Comparison of ENCODE assay signal across 25 cellular contexts in the genomic region with DNA sequence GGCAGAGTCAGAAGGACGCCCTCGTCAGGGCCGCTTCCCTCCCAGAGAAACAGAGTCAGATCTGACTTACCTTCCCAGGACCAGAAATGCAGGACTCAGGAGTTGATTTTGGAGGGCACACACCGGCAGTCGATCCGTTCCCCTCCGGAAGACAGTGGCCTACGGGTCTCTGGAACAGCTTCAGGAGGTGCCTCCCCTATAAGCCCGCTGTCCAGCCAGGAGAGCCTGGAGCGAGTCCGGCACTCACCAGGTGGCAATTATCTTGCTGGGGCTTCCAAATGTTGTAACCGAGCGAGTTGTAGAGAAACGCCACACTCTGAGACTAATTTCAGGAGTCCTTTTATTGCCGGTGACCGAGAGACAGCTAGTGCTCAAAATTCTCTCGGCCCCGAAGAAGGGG.
A peak's percentile ranks its signal among the peaks of the same experiment; 100 is the strongest.
DNase-seq lines count a peak whose midpoint lies in the region; ATAC-seq, FAIRE-seq and TF ChIP-seq lines count a peak whose summit lies in the region.
"Had no signal": no experiment of that assay in that cellular context is flagged by ENCODE, and none has a peak within 500 bp of the region (broad histone marks: within the 10 kb centered on the region; RNA-seq: fewer than 3 reads in every experiment).

No MANE protein-coding gene starts in this region.

- H2BK120ac ChIP-seq in H1 (replicated peaks; ENCODE audit: low read depth, low read length), result no peak overlapping the region

- H2BK5ac ChIP-seq in H1 (ENCODE audit: low read depth, low read length), result no peak overlapping the region

- peak overlapping the region; percentile 31; the same call in 1 of the 2 replicates for H2AFZ ChIP-seq in H1 (ENCODE audit: low read length)

- H3K79me1 ChIP-seq in H1 (ENCODE audit: low read depth, low read length), result no peaks in the 10 kb centered on the region

- peak overlapping the region; percentile 80; the same call in 1 of the 2 replicates for H2BK20ac ChIP-seq in H1 (ENCODE audit: low read length)

- H2BK12ac ChIP-seq in H1 (ENCODE audit: low read depth, low read length), result no peak overlapping the region

- H3K4me3 ChIP-seq in right atrium auricular region, result no peak overlapping the region
- no peak overlapping the region for H3K4me3 ChIP-seq in H1 (ENCODE audit: extremely low read depth in 1 of 4, insufficient read depth in 2 of 4, low read depth in 3 of 4, low read length in 4 of 4)
- H3K4me3 ChIP-seq in body of pancreas, result no peak overlapping the region
- H3K4me3 ChIP-seq: SJSA1 had no signal

- no peak for FAIRE-seq in H1 (lab: Jason Lieb, UNC)
- FAIRE-seq: H54, HTR-8/SVneo had no signal

- H3K4me1 Mint-ChIP-seq in mesothelial cell of epicardium, result peaks cover 39% of the 10 kb centered on the region
- H3K4me1 Mint-ChIP-seq: CD8-positive, alpha-beta memory T cell had no signal

- no peaks in the 10 kb centered on the region for H3K36me3 Mint-ChIP-seq in mesothelial cell of epicardium
- H3K36me3 Mint-ChIP-seq: CD8-positive, alpha-beta memory T cell had no signal

- no peaks in the 10 kb centered on the region for H3K79me2 ChIP-seq in H1 (ENCODE audit: control insufficient read depth in 1 of 2, insufficient read depth in 2 of 2, low read length in 2 of 2)

- H3K4me2 ChIP-seq in H1 (ENCODE audit: insufficient read depth in 1 of 2, low read depth in 2 of 2, low read length in 2 of 2), result no peak overlapping the region

- H3K27ac Mint-ChIP-seq in mesothelial cell of epicardium, result peak overlapping the region; percentile 94
- H3K27ac Mint-ChIP-seq: CD8-positive, alpha-beta memory T cell; HFFc6 had no signal

- no peak overlapping the region for H3K27ac ChIP-seq in right atrium auricular region
- no peak overlapping the region for H3K27ac ChIP-seq in H1 (ENCODE audit: low read depth, low read length)
- peak overlapping the region in 1 of 4 donors; percentile 12 for H3K27ac ChIP-seq in body of pancreas
- H3K27ac ChIP-seq: HL-60, SJSA1 had no signal

- H4K91ac ChIP-seq in H1 (replicated peaks; ENCODE audit: insufficient read length, low read length), result no peak overlapping the region

- H3K4me3 Mint-ChIP-seq in mesothelial cell of epicardium, result peak overlapping the region; percentile 54
- H3K4me3 Mint-ChIP-seq: CD8-positive, alpha-beta memory T cell; HFFc6 had no signal

- TF ChIP-seq CTCF in right atrium auricular region (IDR thresholded peaks at IDR 0.05), result no peak
- no peak for TF ChIP-seq CTCF in H1 (IDR thresholded peaks at IDR 0.05; ENCODE audit: control extremely low read depth in 1 of 3, insufficient read depth in 1 of 3, low read depth in 1 of 3, low read length in 3 of 3)
- no peak for TF ChIP-seq CTCF in mesothelial cell of epicardium (IDR thresholded peaks at IDR 0.05; ENCODE audit: unreplicated experiment)
- no peak for TF ChIP-seq CTCF in body of pancreas (IDR thresholded peaks at IDR 0.05)

- no peak for TF ChIP-seq RAD21 in H1 (IDR thresholded peaks at IDR 0.05 in 1 of 2, conservative IDR thresholded peaks at IDR 0.05 in 1 of 2; ENCODE audit: low read depth in 2 of 2, low read length in 2 of 2)

- H3K27me3 ChIP-seq in right atrium auricular region (no peaks in the 10 kb centered on the region), H1 (replicated peaks in 1 of 4; ENCODE audit: control insufficient read depth in 3 of 4, extremely low read depth in 1 of 4, insufficient read depth in 3 of 4, low read length in 3 of 4) (no peaks in the 10 kb centered on the region), body of pancreas (no peaks in the 10 kb centered on the region)
- H3K27me3 ChIP-seq: SJSA1 had no signal

- no peak overlapping the region for H4K5ac ChIP-seq in H1 (ENCODE audit: insufficient read length, low read depth, low read length)

- 98% methylated on average over 18 of the region's 18 CpGs; no CpG with 5 or more reads in 1 of the 2 experiments for WGBS in H1 (ENCODE audit: extremely low coverage in 1 of 2, insufficient coverage in 1 of 2, insufficient read length in 1 of 2, insufficient replicate concordance in 2 of 2, low coverage in 1 of 2, low lambda C conversion rate in 2 of 2, missing lambda C conversion rate in 1 of 2), 2 experiments
- 54 to 60% methylated on average over 12 to 18 of the region's 18 CpGs for WGBS in body of pancreas, 2 donors

- no peaks in the 10 kb centered on the region for H3K27me3 Mint-ChIP-seq in mesothelial cell of epicardium (ENCODE audit: low read depth)

- H3K56ac ChIP-seq in H1 (replicated peaks; ENCODE audit: insufficient read length, low read depth, low read length), result no peak overlapping the region

- H3K4me1 ChIP-seq in right atrium auricular region (no peaks in the 10 kb centered on the region), H1 (replicated peaks in 1 of 4; ENCODE audit: control insufficient read depth in 3 of 4, insufficient read depth in 4 of 4, low read length in 3 of 4) (peaks cover 0 to 11% (median 8%) of the 10 kb centered on the region in 4 experiments; a peak in 4 of 7 replicates), body of pancreas (peaks cover 19% of the 10 kb centered on the region)
- H3K4me1 ChIP-seq: SJSA1 had no signal

- no peak overlapping the region for H3K23ac ChIP-seq in H1 (ENCODE audit: insufficient read length)

- no peak overlapping the region for H3K4ac ChIP-seq in H1 (replicated peaks; ENCODE audit: insufficient read length, low read depth, low read length)

- H3K36me3 ChIP-seq in right atrium auricular region (no peaks in the 10 kb centered on the region), H1 (ENCODE audit: control insufficient read depth in 2 of 4, insufficient read depth in 4 of 4, low read length in 3 of 4) (no peaks in the 10 kb centered on the region), body of pancreas (replicated peaks in 1 of 2; ENCODE audit: insufficient read depth in 1 of 2, low read depth in 2 of 2) (no peaks in the 10 kb centered on the region)
- H3K36me3 ChIP-seq: SJSA1 had no signal

- no peak overlapping the region for H3K14ac ChIP-seq in H1 (ENCODE audit: insufficient read length)

- H3K9ac ChIP-seq in H1 (replicated peaks in 1 of 4; ENCODE audit: extremely low read depth in 1 of 4, low read depth in 3 of 4, low read length in 3 of 4), result no peak overlapping the region

- no peak overlapping the region for H2BK15ac ChIP-seq in H1 (ENCODE audit: low read length)

- POLR2A ChIA-PET in H1 (lab: Charles Lee; ENCODE audit: partially characterized antibody), result interaction anchor here (0.6 to 1.4 kb wide), 3 partner anchors 131 to 191 kb away, joined by 3 to 4 read pairs (median 3); no protein-coding TSS in a partner anchor

- no peak overlapping the region; the same call in 1 of the 2 replicates for H3K18ac ChIP-seq in H1 (ENCODE audit: extremely low read depth, low read length)

- peak; percentile 38 to 65 for ATAC-seq in left cardiac atrium
- ATAC-seq in body of pancreas, result no peak
- ATAC-seq in esophagus mucosa, result no peak

- DNase-seq in left cardiac atrium (no peak), right atrium auricular region (ENCODE audit: low spot score) (no peak), H1 (ENCODE audit: low read depth in 1 of 2, low spot score in 2 of 2) (no peak), mesothelial cell of epicardium (ENCODE audit: low spot score in 2 of 2, unreplicated experiment in 2 of 2) (no peak), SIG-M5 treated with dmso at 0.1 percent for 504 hours (lab: John Stamatoyannopoulos, UW; ENCODE audit: unreplicated experiment) (no peak), body of pancreas (no peak)
- DNase-seq: ACHN; C1 segment of cervical spinal cord; CD8-positive, alpha-beta memory T cell; DMS79; HFFc6; IMR-90; Karpas-422; NCI-H1417 treated with DMSO at 0.1 percent for 48 hours; NCI-H187 treated with DMSO at 0.1 percent for 48 hours; NCI-H226; NCI-H524 treated with DMSO at 0.1 percent for 48 hours; OCI-M1; RPMI8226; SW 1271 had no signal

- H4K8ac ChIP-seq in H1 (ENCODE audit: extremely low read depth, insufficient read depth, low read length), result no peak overlapping the region

- H3K9me3 Mint-ChIP-seq in mesothelial cell of epicardium, result peaks cover 10% of the 10 kb centered on the region
- H3K9me3 Mint-ChIP-seq: CD8-positive, alpha-beta memory T cell had no signal

- TF ChIP-seq POLR2A in H1 (IDR thresholded peaks at IDR 0.05; ENCODE audit: control extremely low read depth in 1 of 2, low read depth in 2 of 2, low read length in 2 of 2) (no peak), body of pancreas (IDR thresholded peaks at IDR 0.05) (no peak)

- H4K20me1 ChIP-seq in H1 (replicated peaks in 1 of 2; ENCODE audit: control insufficient read depth in 1 of 2, insufficient read depth in 2 of 2, low read length in 2 of 2), result no peaks in the 10 kb centered on the region

- TF ChIP-seq EP300 in H1 (IDR thresholded peaks at IDR 0.05; ENCODE audit: borderline replicate concordance in 1 of 2, low read depth in 2 of 2, low read length in 2 of 2), result no peak

- H3K9me3 ChIP-seq in right atrium auricular region (no peaks in the 10 kb centered on the region), H1 (ENCODE audit: insufficient read depth in 2 of 2, low read depth in 1 of 2, low read length in 1 of 2) (no peaks in the 10 kb centered on the region), body of pancreas (no peaks in the 10 kb centered on the region)
- H3K9me3 ChIP-seq: SJSA1 had no signal

- CTCF ChIA-PET in H1 (lab: Charles Lee; ENCODE audit: partially characterized antibody), result interaction anchor here (0.7 to 1.9 kb wide), 12 partner anchors 8 to 286 kb away, joined by 3 to 11 read pairs (median 4); no protein-coding TSS in a partner anchor

- H2AK5ac ChIP-seq in H1 (ENCODE audit: low read depth, low read length), result no peak overlapping the region

- no peaks in the 10 kb centered on the region for H3K23me2 ChIP-seq in H1 (ENCODE audit: low read depth, low read length)

- intact Hi-C loops in left cardiac atrium (cut with DNase I) (loop anchor here in 1 of 2 donors (10.0 kb wide), 1 partner anchor 492 kb away; no protein-coding TSS in a partner anchor), body of pancreas (cut with DNase I) (loop anchor here (10.0 kb wide), 2 partner anchors 202 to 492 kb away; no protein-coding TSS in a partner anchor)

TF ChIP-seq in H1, 55 proteins besides CTCF, POLR2A, EP300 and RAD21:
- no peak for TF ChIP-seq TCF12 (IDR thresholded peaks at IDR 0.05; ENCODE audit: low read depth, low read length)
- TF ChIP-seq CTBP2 (IDR thresholded peaks at IDR 0.05; ENCODE audit: borderline replicate concordance, insufficient read depth, insufficient read length, low read length), result no peak
- no peak for TF ChIP-seq FOSL1 (IDR thresholded peaks at IDR 0.05; ENCODE audit: insufficient read depth, low read depth, low read length)
- TF ChIP-seq EGR1 (IDR thresholded peaks at IDR 0.05; ENCODE audit: borderline replicate concordance, low read depth, low read length), result no peak
- TF ChIP-seq SIX5 (IDR thresholded peaks at IDR 0.05; ENCODE audit: low read depth, low read length), result no peak
- TF ChIP-seq BACH1 (IDR thresholded peaks at IDR 0.05; ENCODE audit: low read length), result no peak
- TF ChIP-seq TAF7 (optimal IDR thresholded peaks at IDR 0.05; ENCODE audit: borderline replicate concordance, low read depth, low read length), result no peak
- TF ChIP-seq SP1 (IDR thresholded peaks at IDR 0.05; ENCODE audit: low read depth, low read length), result no peak
- no peak for TF ChIP-seq TEAD4 (IDR thresholded peaks at IDR 0.05; ENCODE audit: low read depth, low read length)
TF ChIP-seq in H1: peak in this region for 0.

Comparison
In these comparisons a context has a peak if more than half of its experiments do, and no peak if none do; other contexts are left out.
1. ATAC-seq: peak in left cardiac atrium (2 of 2); none in body of pancreas (single experiment) and esophagus mucosa (single experiment).